25 cellular contexts compared by ENCODE assay signal in genomic region chr7:120170384-120170783, GRCh38.
"Had no signal": no experiment of that assay in that cellular context is flagged by ENCODE, and none has a peak within 500 bp of the region (broad histone marks: within the 10 kb centered on the region; RNA-seq: fewer than 3 reads in every experiment).

No MANE protein-coding gene starts in this region.

- H3K9me3 Mint-ChIP-seq: activated CD4-positive, alpha-beta T cell treated with anti-CD3 and anti-CD28 coated beads, Interleukin-2, amount 10 ng/mL, durations not matched to agents 7 days and 5 days; activated naive CD8-positive, alpha-beta T cell treated with anti-CD3 and anti-CD28 coated beads, Interleukin-2, amount 50 U/mL, for 24 hours; memory B cell had no signal

- H3K27me3 ChIP-seq: ascending aorta, esophagus squamous epithelium, upper lobe of left lung had no signal

- ATAC-seq: activated naive CD8-positive, alpha-beta T cell treated with anti-CD3 and anti-CD28 coated beads, Interleukin-2, amount 50 U/mL, for 24 hours; effector memory CD8-positive, alpha-beta T cell; mucosa of descending colon; natural killer cell; stimulated activated naive CD8-positive, alpha-beta T cell treated with anti-CD3 and anti-CD28 coated beads, Interleukin-15, amount 100 ng/mL, for 72 hours had no signal

- H3K4me1 Mint-ChIP-seq: activated B cell treated with CpG ODN at 0.5 μM for 24 hours; activated CD4-positive, alpha-beta T cell treated with anti-CD3 and anti-CD28 coated beads, Interleukin-2, amount 10 ng/mL, durations not matched to agents 7 days and 5 days; activated naive CD4-positive, alpha-beta T cell treated with anti-CD3 and anti-CD28 coated beads, Interleukin-2, amount 10 ng/mL, durations not matched to agents 7 days and 5 days; activated naive CD8-positive, alpha-beta T cell treated with anti-CD3 and anti-CD28 coated beads, Interleukin-2, amount 50 U/mL, for 24 hours; immature natural killer cell; memory B cell; natural killer cell; stimulated activated naive CD8-positive, alpha-beta T cell treated with anti-CD3 and anti-CD28 coated beads, Interleukin-15, amount 100 ng/mL, for 72 hours had no signal

- H3K27me3 Mint-ChIP-seq: activated B cell treated with CpG ODN at 0.5 μM for 24 hours; activated CD4-positive, alpha-beta T cell treated with anti-CD3 and anti-CD28 coated beads, Interleukin-2, amount 10 ng/mL, durations not matched to agents 7 days and 5 days; activated naive CD4-positive, alpha-beta T cell treated with anti-CD3 and anti-CD28 coated beads, Interleukin-2, amount 10 ng/mL, durations not matched to agents 7 days and 5 days; activated naive CD8-positive, alpha-beta T cell treated with anti-CD3 and anti-CD28 coated beads, Interleukin-2, amount 50 U/mL, for 24 hours; effector memory CD8-positive, alpha-beta T cell; memory B cell; stimulated activated naive CD8-positive, alpha-beta T cell treated with anti-CD3 and anti-CD28 coated beads, Interleukin-15, amount 100 ng/mL, for 72 hours had no signal

- H2AFZ ChIP-seq: parathyroid adenoma had no signal

- H3K4me3 Mint-ChIP-seq: activated B cell treated with CpG ODN at 0.5 μM for 24 hours; activated CD4-positive, alpha-beta T cell treated with anti-CD3 and anti-CD28 coated beads, Interleukin-2, amount 10 ng/mL, durations not matched to agents 7 days and 5 days; activated naive CD4-positive, alpha-beta T cell treated with anti-CD3 and anti-CD28 coated beads, Interleukin-2, amount 10 ng/mL, durations not matched to agents 7 days and 5 days; activated naive CD8-positive, alpha-beta T cell treated with anti-CD3 and anti-CD28 coated beads, Interleukin-2, amount 50 U/mL, for 24 hours; effector memory CD8-positive, alpha-beta T cell; immature natural killer cell; memory B cell; natural killer cell; stimulated activated naive CD8-positive, alpha-beta T cell treated with anti-CD3 and anti-CD28 coated beads, Interleukin-15, amount 100 ng/mL, for 72 hours had no signal

- H3K27ac ChIP-seq: esophagus squamous epithelium, parathyroid adenoma, skin epidermis, upper lobe of left lung had no signal

- H3K4me1 ChIP-seq: esophagus squamous epithelium, parathyroid adenoma, upper lobe of left lung had no signal

- H3K79me2 ChIP-seq: parathyroid adenoma had no signal

- H3K27ac Mint-ChIP-seq: activated B cell treated with CpG ODN at 0.5 μM for 24 hours; activated CD4-positive, alpha-beta T cell treated with anti-CD3 and anti-CD28 coated beads, Interleukin-2, amount 10 ng/mL, durations not matched to agents 7 days and 5 days; activated naive CD4-positive, alpha-beta T cell treated with anti-CD3 and anti-CD28 coated beads, Interleukin-2, amount 10 ng/mL, durations not matched to agents 7 days and 5 days; activated naive CD8-positive, alpha-beta T cell treated with anti-CD3 and anti-CD28 coated beads, Interleukin-2, amount 50 U/mL, for 24 hours; effector memory CD8-positive, alpha-beta T cell; immature natural killer cell; memory B cell; natural killer cell; stimulated activated naive CD8-positive, alpha-beta T cell treated with anti-CD3 and anti-CD28 coated beads, Interleukin-15, amount 100 ng/mL, for 72 hours had no signal

- H3K4me3 ChIP-seq: ascending aorta, esophagus squamous epithelium, mucosa of descending colon, skin epidermis, upper lobe of left lung had no signal

- H3K9ac ChIP-seq: parathyroid adenoma had no signal

- H3K9me3 ChIP-seq: ascending aorta, esophagus squamous epithelium, mucosa of descending colon, upper lobe of left lung had no signal

- H3K36me3 Mint-ChIP-seq: activated naive CD4-positive, alpha-beta T cell treated with anti-CD3 and anti-CD28 coated beads, Interleukin-2, amount 10 ng/mL, durations not matched to agents 7 days and 5 days; immature natural killer cell; memory B cell; natural killer cell had no signal

- DNase-seq: activated B cell treated with CpG ODN at 0.5 μM for 24 hours; activated CD4-positive, alpha-beta T cell treated with anti-CD3 and anti-CD28 coated beads, Interleukin-2, amount 10 ng/mL, durations not matched to agents 7 days and 5 days; activated CD8-positive, alpha-beta memory T cell treated with anti-CD3 and anti-CD28 coated beads, Interleukin-2, amount 50 U/mL, for 4 hours; activated effector memory CD4-positive, alpha-beta T cell treated with Interleukin-2 at 50 U/mL for 16 hours; activated naive CD4-positive, alpha-beta T cell treated with anti-CD3 and anti-CD28 coated beads, Interleukin-2, amount 10 ng/mL, durations not matched to agents 7 days and 5 days; activated naive CD8-positive, alpha-beta T cell treated with anti-CD3 and anti-CD28 coated beads, Interleukin-2, amount 50 U/mL, for 24 hours; activated T-cell treated with anti-CD3 and anti-CD28 coated beads, Interleukin-2, amount 50 U/mL, for 48 hours; effector memory CD8-positive, alpha-beta T cell; esophagus squamous epithelium; immature natural killer cell; kidney glomerular epithelial cell; left ventricle myocardium superior; mucosa of descending colon; natural killer cell; retina; stimulated activated CD4-positive, alpha-beta T cell treated with anti-CD3 and anti-CD28 coated beads, Interleukin-15, amount 100 ng/mL, for 24 hours; stimulated activated CD4-positive, alpha-beta T cell treated with anti-CD3 and anti-CD28 coated beads, Interleukin-2, amount 100 ng/mL, for 48 hours; stimulated activated naive CD8-positive, alpha-beta T cell treated with anti-CD3 and anti-CD28 coated beads, Interleukin-15, amount 100 ng/mL, for 72 hours; T-helper 1 cell; T-helper 9 cell; upper lobe of left lung had no signal

- H3K36me3 ChIP-seq: ascending aorta, esophagus squamous epithelium, upper lobe of left lung had no signal
